1 cellular context compared by ENCODE assay signal in the genomic region with DNA sequence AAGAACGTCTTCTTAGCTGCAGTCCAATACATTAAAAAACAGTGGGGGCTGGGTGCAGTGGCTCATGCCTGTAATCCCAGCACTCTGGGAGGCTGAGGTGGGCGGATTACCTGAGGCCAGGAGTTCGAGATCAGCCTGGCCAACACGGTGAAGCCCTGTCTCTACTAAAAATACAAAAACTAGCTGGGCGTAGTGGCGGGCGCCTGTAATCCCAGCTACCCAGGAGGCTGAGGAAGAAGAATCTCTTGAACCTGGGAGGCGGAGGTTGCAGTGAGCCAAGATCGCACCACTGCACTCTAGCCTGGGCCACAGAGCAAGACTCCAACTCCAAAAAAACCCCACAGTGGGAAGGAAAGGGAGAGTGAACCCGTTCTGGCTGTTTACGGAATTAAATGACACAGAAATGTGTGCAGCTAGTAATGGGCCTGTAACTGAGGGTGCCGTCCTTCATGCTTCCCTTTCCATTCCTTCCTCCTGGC.
A peak's percentile ranks its signal among the peaks of the same experiment; 100 is the strongest.
TF ChIP-seq lines count a peak whose summit lies in the region.

No MANE protein-coding gene starts in this region.

TF ChIP-seq in HepG2, 621 proteins besides CTCF, POLR2A, EP300 and RAD21:
- TF ChIP-seq ZNF441 (CRISPR knock-in tag; IDR thresholded peaks at IDR 0.05; ENCODE audit: borderline replicate concordance) (peak; percentile 5; the same call in 1 of the 2 replicates), ZNF749 (CRISPR knock-in tag; IDR thresholded peaks at IDR 0.05; ENCODE audit: borderline replicate concordance) (0 out of 2 replicates have a peak, but pooled peaks have one; percentile 54), SMAD1 (CRISPR knock-in tag; IDR thresholded peaks at IDR 0.05; ENCODE audit: borderline replicate concordance, low read depth) (0 out of 2 replicates have a peak, but pooled peaks have one; percentile 5), TAF1 (CRISPR knock-in tag; IDR thresholded peaks at IDR 0.05) (0 out of 2 replicates have a peak, but pooled peaks have one; percentile 17), KMT2B (CRISPR knock-in tag; IDR thresholded peaks at IDR 0.05) (0 out of 2 replicates have a peak, but pooled peaks have one; percentile 33), ZBTB20 (CRISPR knock-in tag; IDR thresholded peaks at IDR 0.05; ENCODE audit: borderline replicate concordance, low read depth) (peak; percentile 48; the same call in 1 of the 2 replicates), ZNF350 (CRISPR knock-in tag; IDR thresholded peaks at IDR 0.05; ENCODE audit: borderline replicate concordance, low read depth) (peak; percentile 33; the same call in 1 of the 2 replicates), ZNF431 (CRISPR knock-in tag; IDR thresholded peaks at IDR 0.05; ENCODE audit: borderline replicate concordance, low read depth) (peak; percentile 11; the same call in 1 of the 2 replicates), SRY (CRISPR knock-in tag; IDR thresholded peaks at IDR 0.05) (0 out of 2 replicates have a peak, but pooled peaks have one; percentile 81), ZNF121 (CRISPR knock-in tag; IDR thresholded peaks at IDR 0.05) (peak; percentile 60), WIZ (CRISPR knock-in tag; IDR thresholded peaks at IDR 0.05) (peak; percentile 65; the same call in 1 of the 2 replicates), GABPB1 (CRISPR knock-in tag; IDR thresholded peaks at IDR 0.05) (0 out of 2 replicates have a peak, but pooled peaks have one; percentile 2), ZKSCAN5 (CRISPR knock-in tag; IDR thresholded peaks at IDR 0.05) (0 out of 2 replicates have a peak, but pooled peaks have one; percentile 54), TGIF2 (CRISPR knock-in tag; IDR thresholded peaks at IDR 0.05) (0 out of 2 replicates have a peak, but pooled peaks have one; percentile 31), ZNF501 (CRISPR knock-in tag; IDR thresholded peaks at IDR 0.05) (peak; percentile 67; the same call in 1 of the 2 replicates), KAT7 (CRISPR knock-in tag; IDR thresholded peaks at IDR 0.05; ENCODE audit: borderline replicate concordance) (0 out of 2 replicates have a peak, but pooled peaks have one; percentile 25), MZF1 (CRISPR knock-in tag; IDR thresholded peaks at IDR 0.05; ENCODE audit: borderline replicate concordance) (0 out of 2 replicates have a peak, but pooled peaks have one; percentile 59), ZNF136 (CRISPR knock-in tag; IDR thresholded peaks at IDR 0.05; ENCODE audit: low read depth) (0 out of 2 replicates have a peak, but pooled peaks have one; percentile 34), SAFB2 (CRISPR knock-in tag; IDR thresholded peaks at IDR 0.05; ENCODE audit: borderline replicate concordance, low read depth) (0 out of 2 replicates have a peak, but pooled peaks have one; percentile 69), GLI4 (CRISPR knock-in tag; IDR thresholded peaks at IDR 0.05; ENCODE audit: borderline replicate concordance) (0 out of 2 replicates have a peak, but pooled peaks have one; percentile 38)
- TF ChIP-seq, protein P1, sequence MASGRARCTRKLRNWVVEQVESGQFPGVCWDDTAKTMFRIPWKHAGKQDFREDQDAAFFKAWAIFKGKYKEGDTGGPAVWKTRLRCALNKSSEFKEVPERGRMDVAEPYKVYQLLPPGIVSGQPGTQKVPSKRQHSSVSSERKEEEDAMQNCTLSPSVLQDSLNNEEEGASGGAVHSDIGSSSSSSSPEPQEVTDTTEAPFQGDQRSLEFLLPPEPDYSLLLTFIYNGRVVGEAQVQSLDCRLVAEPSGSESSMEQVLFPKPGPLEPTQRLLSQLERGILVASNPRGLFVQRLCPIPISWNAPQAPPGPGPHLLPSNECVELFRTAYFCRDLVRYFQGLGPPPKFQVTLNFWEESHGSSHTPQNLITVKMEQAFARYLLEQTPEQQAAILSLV (CRISPR knock-in tag; IDR thresholded peaks at IDR 0.05; ENCODE audit: borderline replicate concordance): peak; percentile 59; the same call in 1 of the 2 replicates
- TF ChIP-seq, protein P2, sequence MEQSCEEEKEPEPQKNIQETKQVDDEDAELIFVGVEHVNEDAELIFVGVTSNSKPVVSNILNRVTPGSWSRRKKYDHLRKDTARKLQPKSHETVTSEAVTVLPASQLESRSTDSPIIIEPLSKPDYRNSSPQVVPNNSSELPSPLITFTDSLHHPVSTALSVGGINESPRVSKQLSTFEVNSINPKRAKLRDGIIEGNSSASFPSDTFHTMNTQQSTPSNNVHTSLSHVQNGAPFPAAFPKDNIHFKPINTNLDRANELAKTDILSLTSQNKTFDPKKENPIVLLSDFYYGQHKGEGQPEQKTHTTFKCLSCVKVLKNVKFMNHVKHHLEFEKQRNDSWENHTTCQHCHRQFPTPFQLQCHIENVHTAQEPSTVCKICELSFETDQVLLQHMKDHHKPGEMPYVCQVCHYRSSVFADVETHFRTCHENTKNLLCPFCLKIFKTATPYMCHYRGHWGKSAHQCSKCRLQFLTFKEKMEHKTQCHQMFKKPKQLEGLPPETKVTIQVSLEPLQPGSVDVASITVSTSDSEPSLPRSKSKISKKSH (CRISPR knock-in tag; IDR thresholded peaks at IDR 0.05; ENCODE audit: borderline replicate concordance): peak; percentile 36; the same call in 1 of the 2 replicates
